In the genomic region with DNA sequence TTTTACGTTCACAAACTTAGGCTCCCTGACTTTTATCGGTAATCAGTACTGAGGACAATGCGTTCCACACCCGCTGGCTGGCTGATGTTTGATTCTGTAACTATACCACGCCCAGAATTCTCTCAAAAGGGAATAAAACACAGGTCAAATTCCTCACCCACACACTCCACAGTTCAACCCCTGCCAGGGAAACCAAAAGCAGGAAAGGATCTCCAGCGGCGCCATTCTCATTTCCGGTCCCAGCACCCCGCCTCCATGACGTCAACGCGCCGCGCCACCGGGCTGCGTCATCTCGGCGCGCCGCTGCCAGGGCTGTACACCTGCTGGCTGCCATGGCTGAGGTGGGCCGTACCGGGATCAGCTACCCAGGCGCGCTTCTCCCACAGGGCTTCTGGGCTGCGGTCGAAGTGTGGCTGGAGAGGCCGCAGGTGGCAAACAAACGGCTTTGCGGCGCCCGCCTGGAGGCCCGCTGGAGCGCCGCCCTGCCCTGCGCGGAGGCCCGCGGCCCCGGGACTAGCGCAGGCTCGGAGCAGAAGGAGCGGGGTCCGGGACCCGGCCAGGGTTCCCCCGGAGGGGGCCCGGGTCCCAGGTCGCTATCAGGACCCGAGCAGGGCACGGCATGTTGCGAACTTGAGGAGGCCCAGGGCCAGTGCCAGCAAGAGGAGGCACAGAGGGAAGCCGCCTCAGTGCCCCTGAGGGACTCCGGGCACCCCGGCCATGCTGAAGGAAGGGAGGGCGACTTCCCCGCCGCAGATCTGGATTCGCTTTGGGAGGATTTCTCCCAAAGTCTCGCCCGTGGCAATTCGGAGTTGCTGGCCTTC, we compare ENCODE assay signal across 8 cellular contexts.
A peak's percentile ranks its signal among the peaks of the same experiment; 100 is the strongest.
DNase-seq lines count a peak whose midpoint lies in the region; ATAC-seq and TF ChIP-seq lines count a peak whose summit lies in the region.

A gene (minus strand): TSS at position 233 of the 821 bp plus-strand sequence. CDS start 24,202 bp downstream, outside the sequence.
A gene with protein sequence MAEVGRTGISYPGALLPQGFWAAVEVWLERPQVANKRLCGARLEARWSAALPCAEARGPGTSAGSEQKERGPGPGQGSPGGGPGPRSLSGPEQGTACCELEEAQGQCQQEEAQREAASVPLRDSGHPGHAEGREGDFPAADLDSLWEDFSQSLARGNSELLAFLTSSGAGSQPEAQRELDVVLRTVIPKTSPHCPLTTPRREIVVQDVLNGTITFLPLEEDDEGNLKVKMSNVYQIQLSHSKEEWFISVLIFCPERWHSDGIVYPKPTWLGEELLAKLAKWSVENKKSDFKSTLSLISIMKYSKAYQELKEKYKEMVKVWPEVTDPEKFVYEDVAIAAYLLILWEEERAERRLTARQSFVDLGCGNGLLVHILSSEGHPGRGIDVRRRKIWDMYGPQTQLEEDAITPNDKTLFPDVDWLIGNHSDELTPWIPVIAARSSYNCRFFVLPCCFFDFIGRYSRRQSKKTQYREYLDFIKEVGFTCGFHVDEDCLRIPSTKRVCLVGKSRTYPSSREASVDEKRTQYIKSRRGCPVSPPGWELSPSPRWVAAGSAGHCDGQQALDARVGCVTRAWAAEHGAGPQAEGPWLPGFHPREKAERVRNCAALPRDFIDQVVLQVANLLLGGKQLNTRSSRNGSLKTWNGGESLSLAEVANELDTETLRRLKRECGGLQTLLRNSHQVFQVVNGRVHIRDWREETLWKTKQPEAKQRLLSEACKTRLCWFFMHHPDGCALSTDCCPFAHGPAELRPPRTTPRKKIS (plus strand): TSS at position 287 of the 821 bp plus-strand sequence. CDS start 46 bp downstream, at position 333.

- H3K9me3 Mint-ChIP-seq in central memory CD8-positive, alpha-beta T cell, result no peaks in the 10 kb centered on the region

- H3K4me1 Mint-ChIP-seq in central memory CD8-positive, alpha-beta T cell, result peaks cover 75% of the 10 kb centered on the region

- no peak for TF ChIP-seq CTCF in AG09319 (IDR thresholded peaks at IDR 0.05; ENCODE audit: low read depth, low read length)

- peak within 1 kb of the TSS; percentile 99 for H3K4me3 Mint-ChIP-seq in central memory CD8-positive, alpha-beta T cell

- DNase-seq in AG09319 (ENCODE audit: extremely low read depth, low read depth), result peak; percentile 65
- DNase-seq in NCI-H446 (lab: John Stamatoyannopoulos, UW), result peak; percentile 54 to 79
- DNase-seq in central memory CD8-positive, alpha-beta T cell (ENCODE audit: low spot score in 2 of 2), result peak; percentile 96 to 99
- peak; percentile 90 for DNase-seq in iris pigment epithelial cell (ENCODE audit: low read depth)
- DNase-seq in stimulated activated CD4-positive, alpha-beta T cell treated with anti-CD3 and anti-CD28 coated beads, Interleukin-12 subunit alpha, Interleukin-12 subunit beta, amount 100 ng/mL, for 24 hours (ENCODE audit: low read depth in 2 of 2), result peak; percentile 90 to 94

- H3K27me3 Mint-ChIP-seq in central memory CD8-positive, alpha-beta T cell, result no peaks in the 10 kb centered on the region

- H3K27ac Mint-ChIP-seq in central memory CD8-positive, alpha-beta T cell (ENCODE audit: low read depth), result peak within 1 kb of the TSS; percentile 99

- peaks cover 13% of the 10 kb centered on the region for H3K36me3 Mint-ChIP-seq in central memory CD8-positive, alpha-beta T cell (ENCODE audit: insufficient read depth)

- ATAC-seq in GM18909 (IDR thresholded peaks at IDR 0.05; ENCODE audit: poor library complexity, unreplicated experiment), result peak; percentile 92
- peak; percentile 94 for ATAC-seq in HG03196 (IDR thresholded peaks at IDR 0.05; ENCODE audit: unreplicated experiment)
- peak; percentile 90 to 91 for ATAC-seq in activated CD4-positive, CD25-positive, alpha-beta regulatory T cell treated with anti-CD3 and anti-CD28 coated beads, Interleukin-2, amount 50 U/mL, for 24 hours
- peak; percentile 90 for ATAC-seq in central memory CD8-positive, alpha-beta T cell (replicated peaks; ENCODE audit: extremely low read depth, poor library complexity, severe bottlenecking)

Comparison
In these comparisons a context has a peak if more than half of its experiments do, and no peak if none do; other contexts are left out.
1. Peak in every context shown above with its lines: DNase-seq and ATAC-seq.